Comparison of ENCODE assay signal across 1 cellular context in the genomic region with DNA sequence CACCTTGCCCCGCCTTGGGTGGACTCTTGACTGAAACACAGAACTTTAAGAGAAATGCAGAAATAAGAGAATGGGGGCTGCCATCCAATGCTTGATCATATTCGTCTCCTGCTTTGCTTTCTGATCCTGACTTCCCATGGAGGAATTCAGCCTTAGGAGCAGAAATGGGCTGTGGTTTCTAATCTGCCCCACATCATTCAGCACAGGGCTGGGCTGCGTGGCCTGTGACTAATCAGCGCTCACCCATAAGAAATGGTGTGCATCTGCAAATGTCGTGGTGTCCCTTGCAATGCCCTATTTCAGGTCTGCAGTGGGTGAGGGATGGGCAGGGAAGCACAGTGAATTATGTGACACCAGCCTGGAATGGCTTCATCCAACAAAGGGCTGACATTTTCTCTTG.
TF ChIP-seq lines count a peak whose summit lies in the region.

No MANE protein-coding gene starts in this region.

TF ChIP-seq in K562, 482 proteins besides CTCF, POLR2A, EP300 and RAD21 (continued from another document):
- TF ChIP-seq ZBTB26 (CRISPR knock-in tag; IDR thresholded peaks at IDR 0.05) (no peak), HDAC1 (IDR thresholded peaks at IDR 0.05) (no peak), CBFA2T3 (IDR thresholded peaks at IDR 0.05) (peak; percentile 47), TARDBP (IDR thresholded peaks at IDR 0.05) (no peak), DNMT1 (IDR thresholded peaks at IDR 0.05) (no peak), ERF (CRISPR knock-in tag; IDR thresholded peaks at IDR 0.05) (no peak), YBX1 (IDR thresholded peaks at IDR 0.05) (no peak), ELF1 (tag; IDR thresholded peaks at IDR 0.05) (no peak), FIP1L1 (IDR thresholded peaks at IDR 0.05; ENCODE audit: low read depth, low read length, poor library complexity, severe bottlenecking) (no peak), ZNF121 (CRISPR knock-in tag; conservative IDR thresholded peaks at IDR 0.05) (no peak), ARID4B (CRISPR knock-in tag; IDR thresholded peaks at IDR 0.05) (no peak), TCF3 (CRISPR knock-in tag; IDR thresholded peaks at IDR 0.05) (peak; percentile 39; the same call in 1 of the 2 replicates), ZNF76 (CRISPR knock-in tag; IDR thresholded peaks at IDR 0.05; ENCODE audit: borderline replicate concordance) (no peak), SRSF3 (IDR thresholded peaks at IDR 0.05; ENCODE audit: insufficient read depth, low read length) (no peak), ZNF644 (tag; IDR thresholded peaks at IDR 0.05; ENCODE audit: low read depth) (no peak), ZNF384 (IDR thresholded peaks at IDR 0.05; ENCODE audit: low read depth, low read length) (no peak), ZFP36 (IDR thresholded peaks at IDR 0.05; ENCODE audit: low read depth, low read length, partially characterized antibody) (no peak), CBX3 (IDR thresholded peaks at IDR 0.05; ENCODE audit: borderline replicate concordance in 1 of 2, low read length in 2 of 2) (no peak), SLC30A9 (CRISPR knock-in tag; IDR thresholded peaks at IDR 0.05) (no peak)
- TF ChIP-seq, protein P1, sequence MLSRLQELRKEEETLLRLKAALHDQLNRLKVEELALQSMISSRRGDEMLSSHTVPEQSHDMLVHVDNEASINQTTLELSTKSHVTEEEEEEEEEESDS (CRISPR knock-in tag; IDR thresholded peaks at IDR 0.05), result no peak
TF ChIP-seq in K562: peak in this region for 14.
